ENCODE assay signal across 13 cellular contexts in the genomic region with DNA sequence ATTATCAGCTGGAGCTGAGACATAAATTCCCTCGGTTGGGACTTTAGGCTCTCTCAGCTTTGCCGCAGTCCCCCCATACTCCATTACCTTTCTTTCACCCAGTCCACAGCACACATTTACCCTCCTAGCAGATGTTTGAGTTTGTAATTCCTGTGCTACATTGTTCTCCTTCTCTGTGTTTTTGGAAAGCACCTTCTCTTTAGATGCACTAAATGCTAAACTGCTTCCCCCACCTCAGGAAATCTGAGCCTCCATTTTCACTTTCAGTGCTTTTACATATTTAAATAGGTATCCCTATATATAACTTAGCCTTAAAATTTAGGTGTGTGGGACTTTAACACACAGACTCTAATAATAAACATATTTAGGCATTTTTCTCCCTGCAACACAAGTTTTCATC.
"Had no signal": no experiment of that assay in that cellular context is flagged by ENCODE, and none has a peak within 500 bp of the region (broad histone marks: within the 10 kb centered on the region; RNA-seq: fewer than 3 reads in every experiment).

No MANE protein-coding gene starts in this region.

- H3K27ac Mint-ChIP-seq: activated naive CD8-positive, alpha-beta T cell treated with anti-CD3 and anti-CD28 coated beads, Interleukin-2, amount 50 U/mL, for 24 hours; activated T-helper 1 cell treated with anti-CD3 and anti-CD28 coated beads, Interleukin-12 subunit alpha, Interleukin-12 subunit beta, Interleukin-2, Interleukin-4 antibody, amounts not matched to agents 30 ng/mL and 10 ng/mL and 1 ng/mL, durations not matched to agents 14 hours and 24 hours and 36 hours; natural killer cell treated with Interleukin-12 subunit alpha and Interleukin-12 subunit beta and Interleukin-15 and Interleukin-18, amount 100 ng/mL, for 72 hours had no signal

- DNase-seq: activated CD4-positive, alpha-beta T cell treated with anti-CD3 and anti-CD28 coated beads for 4 hours; activated naive CD4-positive, alpha-beta T cell treated with Interleukin-2 at 50 U/mL for 16 hours; activated naive CD8-positive, alpha-beta T cell treated with anti-CD3 and anti-CD28 coated beads, Interleukin-2, amount 50 U/mL, for 24 hours; colonic mucosa; esophagus squamous epithelium; foreskin fibroblast; mammary epithelial cell; stimulated activated CD4-positive, alpha-beta T cell treated with anti-CD3 and anti-CD28 coated beads, Interleukin-12 subunit alpha, Interleukin-12 subunit beta, amount 100 ng/mL, for 4 hours; stimulated activated naive CD4-positive, alpha-beta T cell; WERI-Rb-1 had no signal

- H3K4me1 Mint-ChIP-seq: activated naive CD8-positive, alpha-beta T cell treated with anti-CD3 and anti-CD28 coated beads, Interleukin-2, amount 50 U/mL, for 24 hours had no signal

- H3K36me3 ChIP-seq: colonic mucosa, esophagus squamous epithelium, WERI-Rb-1 had no signal

- H3K4me3 Mint-ChIP-seq: activated naive CD8-positive, alpha-beta T cell treated with anti-CD3 and anti-CD28 coated beads, Interleukin-2, amount 50 U/mL, for 24 hours; activated T-helper 1 cell treated with anti-CD3 and anti-CD28 coated beads, Interleukin-12 subunit alpha, Interleukin-12 subunit beta, Interleukin-2, Interleukin-4 antibody, amounts not matched to agents 30 ng/mL and 10 ng/mL and 1 ng/mL, durations not matched to agents 14 hours and 24 hours and 36 hours; natural killer cell treated with Interleukin-12 subunit alpha and Interleukin-12 subunit beta and Interleukin-15 and Interleukin-18, amount 100 ng/mL, for 72 hours had no signal

- H3K27me3 Mint-ChIP-seq: activated naive CD8-positive, alpha-beta T cell treated with anti-CD3 and anti-CD28 coated beads, Interleukin-2, amount 50 U/mL, for 24 hours; natural killer cell treated with Interleukin-12 subunit alpha and Interleukin-12 subunit beta and Interleukin-15 and Interleukin-18, amount 100 ng/mL, for 72 hours had no signal

- ATAC-seq: activated naive CD8-positive, alpha-beta T cell treated with anti-CD3 and anti-CD28 coated beads, Interleukin-2, amount 50 U/mL, for 24 hours; left lobe of liver; natural killer cell treated with Interleukin-12 subunit alpha and Interleukin-12 subunit beta and Interleukin-15 and Interleukin-18, amount 100 ng/mL, for 72 hours had no signal

- H3K36me3 Mint-ChIP-seq: natural killer cell treated with Interleukin-12 subunit alpha and Interleukin-12 subunit beta and Interleukin-15 and Interleukin-18, amount 100 ng/mL, for 72 hours had no signal

- H3K4me3 ChIP-seq: colonic mucosa, esophagus squamous epithelium had no signal

- H3K9me3 Mint-ChIP-seq: activated naive CD8-positive, alpha-beta T cell treated with anti-CD3 and anti-CD28 coated beads, Interleukin-2, amount 50 U/mL, for 24 hours had no signal

- H3K9me3 ChIP-seq: colonic mucosa, esophagus squamous epithelium had no signal

- H3K27ac ChIP-seq: colonic mucosa, esophagus squamous epithelium, WERI-Rb-1 had no signal

- H3K27me3 ChIP-seq: colonic mucosa, esophagus squamous epithelium had no signal

- H3K4me1 ChIP-seq: colonic mucosa, esophagus squamous epithelium had no signal
